In the genomic region with DNA sequence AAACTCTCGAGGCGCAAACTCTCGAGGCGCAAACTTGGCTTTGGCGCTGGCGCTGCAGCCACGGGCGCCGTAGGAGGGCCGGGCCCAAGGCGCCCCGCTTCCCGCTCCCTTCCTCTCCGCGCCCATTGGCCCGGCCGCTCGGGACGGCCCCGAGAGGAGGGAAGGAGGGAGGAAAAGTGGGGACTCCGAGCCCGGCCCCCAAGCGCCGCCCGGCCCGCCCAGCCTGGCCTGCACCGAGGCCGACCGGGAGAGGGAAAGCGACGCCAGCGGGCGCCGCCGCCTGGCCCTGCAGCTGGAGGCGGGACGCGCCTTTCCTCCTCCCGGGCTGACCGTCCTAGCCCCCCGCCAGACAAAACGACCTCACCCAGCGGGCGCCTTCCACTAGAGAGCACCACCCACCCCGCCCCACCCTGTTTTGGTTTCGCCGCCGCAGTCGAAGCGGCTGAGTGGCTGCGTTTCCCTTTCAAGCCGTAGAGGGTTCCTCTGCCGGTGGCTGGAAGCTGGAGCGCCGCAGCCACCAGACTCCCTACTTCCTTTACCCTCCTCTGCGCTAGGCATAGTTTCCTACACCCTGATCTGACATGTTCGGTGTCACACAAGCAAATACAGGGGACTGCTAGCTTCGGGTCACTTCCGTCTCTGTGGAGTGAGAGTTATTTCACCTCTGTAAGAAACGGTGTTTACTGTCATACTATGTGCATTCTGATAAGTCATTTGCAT, we compare ENCODE assay signal across 1 cellular context.
TF ChIP-seq lines count a peak whose summit lies in the region.

A gene with protein sequence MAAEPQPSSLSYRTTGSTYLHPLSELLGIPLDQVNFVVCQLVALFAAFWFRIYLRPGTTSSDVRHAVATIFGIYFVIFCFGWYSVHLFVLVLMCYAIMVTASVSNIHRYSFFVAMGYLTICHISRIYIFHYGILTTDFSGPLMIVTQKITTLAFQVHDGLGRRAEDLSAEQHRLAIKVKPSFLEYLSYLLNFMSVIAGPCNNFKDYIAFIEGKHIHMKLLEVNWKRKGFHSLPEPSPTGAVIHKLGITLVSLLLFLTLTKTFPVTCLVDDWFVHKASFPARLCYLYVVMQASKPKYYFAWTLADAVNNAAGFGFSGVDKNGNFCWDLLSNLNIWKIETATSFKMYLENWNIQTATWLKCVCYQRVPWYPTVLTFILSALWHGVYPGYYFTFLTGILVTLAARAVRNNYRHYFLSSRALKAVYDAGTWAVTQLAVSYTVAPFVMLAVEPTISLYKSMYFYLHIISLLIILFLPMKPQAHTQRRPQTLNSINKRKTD (minus strand): TSS at position 78 of the 720 bp plus-strand sequence. CDS start 235 bp downstream, outside the sequence.

TF ChIP-seq in HepG2, 621 proteins besides CTCF, POLR2A, EP300 and RAD21 (continued from another document and continues in another):
- TF ChIP-seq, protein P1, sequence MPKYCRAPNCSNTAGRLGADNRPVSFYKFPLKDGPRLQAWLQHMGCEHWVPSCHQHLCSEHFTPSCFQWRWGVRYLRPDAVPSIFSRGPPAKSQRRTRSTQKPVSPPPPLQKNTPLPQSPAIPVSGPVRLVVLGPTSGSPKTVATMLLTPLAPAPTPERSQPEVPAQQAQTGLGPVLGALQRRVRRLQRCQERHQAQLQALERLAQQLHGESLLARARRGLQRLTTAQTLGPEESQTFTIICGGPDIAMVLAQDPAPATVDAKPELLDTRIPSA (CRISPR knock-in tag; IDR thresholded peaks at IDR 0.05; ENCODE audit: borderline replicate concordance), result no peak
- TF ChIP-seq, protein P2, sequence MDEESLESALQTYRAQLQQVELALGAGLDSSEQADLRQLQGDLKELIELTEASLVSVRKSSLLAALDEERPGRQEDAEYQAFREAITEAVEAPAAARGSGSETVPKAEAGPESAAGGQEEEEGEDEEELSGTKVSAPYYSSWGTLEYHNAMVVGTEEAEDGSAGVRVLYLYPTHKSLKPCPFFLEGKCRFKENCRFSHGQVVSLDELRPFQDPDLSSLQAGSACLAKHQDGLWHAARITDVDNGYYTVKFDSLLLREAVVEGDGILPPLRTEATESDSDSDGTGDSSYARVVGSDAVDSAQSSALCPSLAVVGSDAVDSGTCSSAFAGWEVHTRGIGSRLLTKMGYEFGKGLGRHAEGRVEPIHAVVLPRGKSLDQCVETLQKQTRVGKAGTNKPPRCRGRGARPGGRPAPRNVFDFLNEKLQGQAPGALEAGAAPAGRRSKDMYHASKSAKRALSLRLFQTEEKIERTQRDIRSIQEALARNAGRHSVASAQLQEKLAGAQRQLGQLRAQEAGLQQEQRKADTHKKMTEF (CRISPR knock-in tag; IDR thresholded peaks at IDR 0.05), result no peak; the same call in 1 of the 2 replicates
- TF ChIP-seq PRPF4 (IDR thresholded peaks at IDR 0.05; ENCODE audit: low read depth, low read length, poor library complexity, severe bottlenecking), result no peak
- no peak for TF ChIP-seq SATB2 (CRISPR knock-in tag; IDR thresholded peaks at IDR 0.05)
- no peak for TF ChIP-seq SMAD1 (CRISPR knock-in tag; IDR thresholded peaks at IDR 0.05; ENCODE audit: borderline replicate concordance, low read depth)
- peak; percentile 60 for TF ChIP-seq NFYB (CRISPR knock-in tag; IDR thresholded peaks at IDR 0.05)
- no peak for TF ChIP-seq PAF1 (CRISPR knock-in tag; IDR thresholded peaks at IDR 0.05)
- TF ChIP-seq, protein P3, sequence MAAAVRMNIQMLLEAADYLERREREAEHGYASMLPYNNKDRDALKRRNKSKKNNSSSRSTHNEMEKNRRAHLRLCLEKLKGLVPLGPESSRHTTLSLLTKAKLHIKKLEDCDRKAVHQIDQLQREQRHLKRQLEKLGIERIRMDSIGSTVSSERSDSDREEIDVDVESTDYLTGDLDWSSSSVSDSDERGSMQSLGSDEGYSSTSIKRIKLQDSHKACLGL (CRISPR knock-in tag; IDR thresholded peaks at IDR 0.05), result no peak; the same call in 1 of the 2 replicates
- no peak for TF ChIP-seq ZNF337 (CRISPR knock-in tag; IDR thresholded peaks at IDR 0.05; ENCODE audit: borderline replicate concordance, low read depth)
- TF ChIP-seq ZNF143 (CRISPR knock-in tag; IDR thresholded peaks at IDR 0.05), result no peak
- no peak for TF ChIP-seq PITX1 (CRISPR knock-in tag; IDR thresholded peaks at IDR 0.05)
- no peak for TF ChIP-seq ZBTB3 (CRISPR knock-in tag; IDR thresholded peaks at IDR 0.05; ENCODE audit: borderline replicate concordance, low read depth)
- peak; percentile 64; the same call in 1 of the 2 replicates for TF ChIP-seq KDM5B (CRISPR knock-in tag; IDR thresholded peaks at IDR 0.05; ENCODE audit: borderline replicate concordance)
- TF ChIP-seq ZNF572 (CRISPR knock-in tag; IDR thresholded peaks at IDR 0.05), result no peak
- TF ChIP-seq SRSF9 (IDR thresholded peaks at IDR 0.05; ENCODE audit: borderline replicate concordance, insufficient read depth, low read depth, low read length, poor library complexity, severe bottlenecking), result no peak
- no peak for TF ChIP-seq BHLHE40 (IDR thresholded peaks at IDR 0.05; ENCODE audit: low read length)
- TF ChIP-seq GABPB1 (CRISPR knock-in tag; IDR thresholded peaks at IDR 0.05), result peak; percentile 38; the same call in 1 of the 2 replicates
- no peak for TF ChIP-seq BRCA1 (CRISPR knock-in tag; IDR thresholded peaks at IDR 0.05)
- TF ChIP-seq ZNF460 (CRISPR knock-in tag; IDR thresholded peaks at IDR 0.05; ENCODE audit: borderline replicate concordance), result no peak
- TF ChIP-seq ARNT (IDR thresholded peaks at IDR 0.05), result no peak
- TF ChIP-seq, protein P4, sequence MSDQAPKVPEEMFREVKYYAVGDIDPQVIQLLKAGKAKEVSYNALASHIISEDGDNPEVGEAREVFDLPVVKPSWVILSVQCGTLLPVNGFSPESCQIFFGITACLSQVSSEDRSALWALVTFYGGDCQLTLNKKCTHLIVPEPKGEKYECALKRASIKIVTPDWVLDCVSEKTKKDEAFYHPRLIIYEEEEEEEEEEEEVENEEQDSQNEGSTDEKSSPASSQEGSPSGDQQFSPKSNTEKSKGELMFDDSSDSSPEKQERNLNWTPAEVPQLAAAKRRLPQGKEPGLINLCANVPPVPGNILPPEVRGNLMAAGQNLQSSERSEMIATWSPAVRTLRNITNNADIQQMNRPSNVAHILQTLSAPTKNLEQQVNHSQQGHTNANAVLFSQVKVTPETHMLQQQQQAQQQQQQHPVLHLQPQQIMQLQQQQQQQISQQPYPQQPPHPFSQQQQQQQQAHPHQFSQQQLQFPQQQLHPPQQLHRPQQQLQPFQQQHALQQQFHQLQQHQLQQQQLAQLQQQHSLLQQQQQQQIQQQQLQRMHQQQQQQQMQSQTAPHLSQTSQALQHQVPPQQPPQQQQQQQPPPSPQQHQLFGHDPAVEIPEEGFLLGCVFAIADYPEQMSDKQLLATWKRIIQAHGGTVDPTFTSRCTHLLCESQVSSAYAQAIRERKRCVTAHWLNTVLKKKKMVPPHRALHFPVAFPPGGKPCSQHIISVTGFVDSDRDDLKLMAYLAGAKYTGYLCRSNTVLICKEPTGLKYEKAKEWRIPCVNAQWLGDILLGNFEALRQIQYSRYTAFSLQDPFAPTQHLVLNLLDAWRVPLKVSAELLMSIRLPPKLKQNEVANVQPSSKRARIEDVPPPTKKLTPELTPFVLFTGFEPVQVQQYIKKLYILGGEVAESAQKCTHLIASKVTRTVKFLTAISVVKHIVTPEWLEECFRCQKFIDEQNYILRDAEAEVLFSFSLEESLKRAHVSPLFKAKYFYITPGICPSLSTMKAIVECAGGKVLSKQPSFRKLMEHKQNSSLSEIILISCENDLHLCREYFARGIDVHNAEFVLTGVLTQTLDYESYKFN (CRISPR knock-in tag; conservative IDR thresholded peaks at IDR 0.05), result no peak
- TF ChIP-seq FOSL2 (CRISPR knock-in tag; IDR thresholded peaks at IDR 0.05), result no peak
- TF ChIP-seq, protein P5, sequence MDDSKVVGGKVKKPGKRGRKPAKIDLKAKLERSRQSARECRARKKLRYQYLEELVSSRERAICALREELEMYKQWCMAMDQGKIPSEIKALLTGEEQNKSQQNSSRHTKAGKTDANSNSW (CRISPR knock-in tag; IDR thresholded peaks at IDR 0.05; ENCODE audit: borderline replicate concordance), result no peak
- TF ChIP-seq ZNF883 (CRISPR knock-in tag; IDR thresholded peaks at IDR 0.05; ENCODE audit: not compliant biosample characterization), result peak; percentile 86
- no peak for TF ChIP-seq ZNF180 (CRISPR knock-in tag; IDR thresholded peaks at IDR 0.05; ENCODE audit: borderline replicate concordance, low read depth)
- TF ChIP-seq GTF3A (CRISPR knock-in tag; conservative IDR thresholded peaks at IDR 0.05), result no peak
- no peak for TF ChIP-seq ZNF543 (CRISPR knock-in tag; IDR thresholded peaks at IDR 0.05)
- TF ChIP-seq HHEX (CRISPR knock-in tag; IDR thresholded peaks at IDR 0.05), result no peak
- no peak for TF ChIP-seq ZNF652 (CRISPR knock-in tag; IDR thresholded peaks at IDR 0.05; ENCODE audit: borderline replicate concordance, low read depth)
- 0 out of 2 replicates have a peak, but pooled peaks have one; percentile 43 for TF ChIP-seq RFXAP (CRISPR knock-in tag; IDR thresholded peaks at IDR 0.05; ENCODE audit: borderline replicate concordance)
- no peak for TF ChIP-seq ARID2 (CRISPR knock-in tag; IDR thresholded peaks at IDR 0.05; ENCODE audit: borderline replicate concordance)
- no peak for TF ChIP-seq ZNF557 (CRISPR knock-in tag; IDR thresholded peaks at IDR 0.05)
- no peak for TF ChIP-seq ZFP36 (IDR thresholded peaks at IDR 0.05; ENCODE audit: borderline replicate concordance, low read depth, low read length, partially characterized antibody)
- peak; percentile 25; the same call in 1 of the 2 replicates for TF ChIP-seq ZBTB38 (CRISPR knock-in tag; IDR thresholded peaks at IDR 0.05)
- TF ChIP-seq YEATS2 (CRISPR knock-in tag; IDR thresholded peaks at IDR 0.05; ENCODE audit: borderline replicate concordance), result no peak
- no peak for TF ChIP-seq SP4 (CRISPR knock-in tag; IDR thresholded peaks at IDR 0.05)
- no peak for TF ChIP-seq ZNF451 (CRISPR knock-in tag; IDR thresholded peaks at IDR 0.05)
- TF ChIP-seq, protein P6, sequence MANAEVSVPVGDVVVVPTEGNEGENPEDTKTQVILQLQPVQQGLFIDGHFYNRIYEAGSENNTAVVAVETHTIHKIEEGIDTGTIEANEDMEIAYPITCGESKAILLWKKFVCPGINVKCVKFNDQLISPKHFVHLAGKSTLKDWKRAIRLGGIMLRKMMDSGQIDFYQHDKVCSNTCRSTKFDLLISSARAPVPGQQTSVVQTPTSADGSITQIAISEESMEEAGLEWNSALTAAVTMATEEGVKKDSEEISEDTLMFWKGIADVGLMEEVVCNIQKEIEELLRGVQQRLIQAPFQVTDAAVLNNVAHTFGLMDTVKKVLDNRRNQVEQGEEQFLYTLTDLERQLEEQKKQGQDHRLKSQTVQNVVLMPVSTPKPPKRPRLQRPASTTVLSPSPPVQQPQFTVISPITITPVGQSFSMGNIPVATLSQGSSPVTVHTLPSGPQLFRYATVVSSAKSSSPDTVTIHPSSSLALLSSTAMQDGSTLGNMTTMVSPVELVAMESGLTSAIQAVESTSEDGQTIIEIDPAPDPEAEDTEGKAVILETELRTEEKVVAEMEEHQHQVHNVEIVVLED (CRISPR knock-in tag; IDR thresholded peaks at IDR 0.05; ENCODE audit: borderline replicate concordance), result no peak
- TF ChIP-seq, protein P7, sequence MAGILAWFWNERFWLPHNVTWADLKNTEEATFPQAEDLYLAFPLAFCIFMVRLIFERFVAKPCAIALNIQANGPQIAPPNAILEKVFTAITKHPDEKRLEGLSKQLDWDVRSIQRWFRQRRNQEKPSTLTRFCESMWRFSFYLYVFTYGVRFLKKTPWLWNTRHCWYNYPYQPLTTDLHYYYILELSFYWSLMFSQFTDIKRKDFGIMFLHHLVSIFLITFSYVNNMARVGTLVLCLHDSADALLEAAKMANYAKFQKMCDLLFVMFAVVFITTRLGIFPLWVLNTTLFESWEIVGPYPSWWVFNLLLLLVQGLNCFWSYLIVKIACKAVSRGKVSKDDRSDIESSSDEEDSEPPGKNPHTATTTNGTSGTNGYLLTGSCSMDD (CRISPR knock-in tag; IDR thresholded peaks at IDR 0.05), result no peak
- TF ChIP-seq ZNF781 (CRISPR knock-in tag; IDR thresholded peaks at IDR 0.05; ENCODE audit: borderline replicate concordance, not compliant biosample characterization), result no peak
- TF ChIP-seq, protein P8, sequence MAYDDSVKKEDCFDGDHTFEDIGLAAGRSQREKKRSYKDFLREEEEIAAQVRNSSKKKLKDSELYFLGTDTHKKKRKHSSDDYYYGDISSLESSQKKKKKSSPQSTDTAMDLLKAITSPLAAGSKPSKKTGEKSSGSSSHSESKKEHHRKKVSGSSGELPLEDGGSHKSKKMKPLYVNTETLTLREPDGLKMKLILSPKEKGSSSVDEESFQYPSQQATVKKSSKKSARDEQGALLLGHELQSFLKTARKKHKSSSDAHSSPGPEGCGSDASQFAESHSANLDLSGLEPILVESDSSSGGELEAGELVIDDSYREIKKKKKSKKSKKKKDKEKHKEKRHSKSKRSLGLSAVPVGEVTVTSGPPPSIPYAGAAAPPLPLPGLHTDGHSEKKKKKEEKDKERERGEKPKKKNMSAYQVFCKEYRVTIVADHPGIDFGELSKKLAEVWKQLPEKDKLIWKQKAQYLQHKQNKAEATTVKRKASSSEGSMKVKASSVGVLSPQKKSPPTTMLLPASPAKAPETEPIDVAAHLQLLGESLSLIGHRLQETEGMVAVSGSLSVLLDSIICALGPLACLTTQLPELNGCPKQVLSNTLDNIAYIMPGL (CRISPR knock-in tag; IDR thresholded peaks at IDR 0.05; ENCODE audit: borderline replicate concordance in 1 of 2, low read depth in 1 of 2), result no peak
- TF ChIP-seq, protein P9, sequence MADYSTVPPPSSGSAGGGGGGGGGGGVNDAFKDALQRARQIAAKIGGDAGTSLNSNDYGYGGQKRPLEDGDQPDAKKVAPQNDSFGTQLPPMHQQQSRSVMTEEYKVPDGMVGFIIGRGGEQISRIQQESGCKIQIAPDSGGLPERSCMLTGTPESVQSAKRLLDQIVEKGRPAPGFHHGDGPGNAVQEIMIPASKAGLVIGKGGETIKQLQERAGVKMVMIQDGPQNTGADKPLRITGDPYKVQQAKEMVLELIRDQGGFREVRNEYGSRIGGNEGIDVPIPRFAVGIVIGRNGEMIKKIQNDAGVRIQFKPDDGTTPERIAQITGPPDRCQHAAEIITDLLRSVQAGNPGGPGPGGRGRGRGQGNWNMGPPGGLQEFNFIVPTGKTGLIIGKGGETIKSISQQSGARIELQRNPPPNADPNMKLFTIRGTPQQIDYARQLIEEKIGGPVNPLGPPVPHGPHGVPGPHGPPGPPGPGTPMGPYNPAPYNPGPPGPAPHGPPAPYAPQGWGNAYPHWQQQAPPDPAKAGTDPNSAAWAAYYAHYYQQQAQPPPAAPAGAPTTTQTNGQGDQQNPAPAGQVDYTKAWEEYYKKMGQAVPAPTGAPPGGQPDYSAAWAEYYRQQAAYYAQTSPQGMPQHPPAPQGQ (CRISPR knock-in tag; IDR thresholded peaks at IDR 0.05; ENCODE audit: borderline replicate concordance), result no peak
- 0 out of 2 replicates have a peak, but pooled peaks have one; percentile 50 for TF ChIP-seq ZNF547 (CRISPR knock-in tag; IDR thresholded peaks at IDR 0.05)
- TF ChIP-seq ZNF235 (CRISPR knock-in tag; IDR thresholded peaks at IDR 0.05; ENCODE audit: borderline replicate concordance), result 0 out of 2 replicates have a peak, but pooled peaks have one; percentile 43
- no peak for TF ChIP-seq HDAC2 (CRISPR knock-in tag; IDR thresholded peaks at IDR 0.05)
- TF ChIP-seq, protein P10, sequence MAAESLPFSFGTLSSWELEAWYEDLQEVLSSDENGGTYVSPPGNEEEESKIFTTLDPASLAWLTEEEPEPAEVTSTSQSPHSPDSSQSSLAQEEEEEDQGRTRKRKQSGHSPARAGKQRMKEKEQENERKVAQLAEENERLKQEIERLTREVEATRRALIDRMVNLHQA (CRISPR knock-in tag; IDR thresholded peaks at IDR 0.05), result no peak
- TF ChIP-seq ATM (IDR thresholded peaks at IDR 0.05; ENCODE audit: borderline replicate concordance), result no peak
